19 cellular contexts compared by ENCODE assay signal in the genomic region with DNA sequence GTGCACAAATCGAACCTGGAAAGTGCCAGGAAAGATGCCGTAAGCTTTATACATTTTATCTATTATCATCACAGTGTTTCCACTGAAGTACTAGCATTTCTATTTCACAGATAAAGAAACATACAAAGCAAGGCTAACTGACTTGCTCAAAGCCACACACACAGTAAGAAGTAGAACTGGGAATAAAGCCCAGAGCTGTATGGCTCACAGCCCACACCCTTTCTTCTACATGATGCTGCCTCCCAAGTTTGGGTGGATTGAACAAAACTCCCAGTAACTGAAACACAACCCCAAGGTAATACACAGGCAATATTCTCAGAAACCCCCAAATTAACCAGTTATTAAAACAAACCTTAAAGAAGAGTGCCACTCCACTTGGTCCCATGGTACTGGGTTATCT. TPM values are rescaled to one million over a fixed set of nuclear protein-coding genes. Genes with fewer than 3 reads are reported as not detected.
A peak's percentile ranks its signal among the peaks of the same experiment; 100 is the strongest.
DNase-seq lines count a peak whose midpoint lies in the region; ATAC-seq and TF ChIP-seq lines count a peak whose summit lies in the region.
"Had no signal": no experiment of that assay in that cellular context is flagged by ENCODE, and none has a peak within 500 bp of the region (broad histone marks: within the 10 kb centered on the region; RNA-seq: fewer than 3 reads in every experiment).

No MANE protein-coding gene starts in this region.

- no peaks in the 10 kb centered on the region for H3K27me3 Mint-ChIP-seq in endothelial cell (ENCODE audit: unreplicated experiment)
- H3K27me3 Mint-ChIP-seq: CD4-positive, alpha-beta memory T cell had no signal

- no peak for TF ChIP-seq POLR2A in testis (IDR thresholded peaks at IDR 0.05)

- TF ChIP-seq CTCF in fibroblast of mammary gland (conservative IDR thresholded peaks at IDR 0.05; ENCODE audit: control insufficient read depth, insufficient read depth, low read depth, low read length) (no peak), testis (IDR thresholded peaks at IDR 0.05) (no peak), endothelial cell (IDR thresholded peaks at IDR 0.05; ENCODE audit: unreplicated experiment) (no peak)

- no peak overlapping the region for H3K27ac Mint-ChIP-seq in endothelial cell (ENCODE audit: unreplicated experiment)
- H3K27ac Mint-ChIP-seq: CD4-positive, alpha-beta memory T cell; H9 had no signal

- ATAC-seq in left ventricle myocardium superior (peak; percentile 60), left cardiac atrium (no peak), GM18870 (IDR thresholded peaks at IDR 0.05; ENCODE audit: unreplicated experiment) (no peak)
- ATAC-seq: HepG2, PC-3 had no signal

- H3K4me3 ChIP-seq in fibroblast of mammary gland (ENCODE audit: control insufficient read depth, low read depth, low read length) (no peak overlapping the region), testis (no peak overlapping the region)
- H3K4me3 ChIP-seq: BLaER1 had no signal

- no peaks in the 10 kb centered on the region for H3K36me3 ChIP-seq in testis (ENCODE audit: low read depth, missing control alignments)

- 55 to 59% methylated on average over 2 of the region's 2 CpGs for WGBS in testis, 2 donors

- no peaks in the 10 kb centered on the region for H3K4me1 ChIP-seq in testis
- H3K4me1 ChIP-seq: BLaER1 had no signal

- no peaks in the 10 kb centered on the region for H3K9me3 ChIP-seq in testis
- H3K9me3 ChIP-seq: BLaER1 had no signal

- H3K4me1 Mint-ChIP-seq in endothelial cell (ENCODE audit: unreplicated experiment), result no peaks in the 10 kb centered on the region
- H3K4me1 Mint-ChIP-seq: H9 had no signal

- H3K27ac ChIP-seq in testis, result no peak overlapping the region
- H3K27ac ChIP-seq: 22Rv1, BLaER1, RWPE1 had no signal

- H3K4me3 Mint-ChIP-seq in endothelial cell (ENCODE audit: unreplicated experiment), result no peak overlapping the region
- H3K4me3 Mint-ChIP-seq: CD4-positive, alpha-beta memory T cell had no signal

- no peaks in the 10 kb centered on the region for H3K27me3 ChIP-seq in testis
- H3K27me3 ChIP-seq: BLaER1 had no signal

- DNase-seq in left ventricle myocardium superior (no peak), left cardiac atrium (no peak), fibroblast of mammary gland (ENCODE audit: low read depth) (peak; percentile 11), midbrain (lab: John Stamatoyannopoulos, UW) (peak; percentile 45), testis (peak; percentile 78), NCI-H446 (lab: John Stamatoyannopoulos, UW) (no peak), endothelial cell (ENCODE audit: low spot score) (no peak)
- DNase-seq: CD4-positive, alpha-beta memory T cell; DMS79; H9; KG1; NCI-H1417 treated with DMSO at 0.1 percent for 48 hours; NCI-H524 treated with DMSO at 0.1 percent for 48 hours; PC-3 had no signal

- intact Hi-C loops in left ventricle myocardium superior (cut with micrococcal nuclease) (no loop called here), left cardiac atrium (cut with DNase I) (no loop called here), testis (cut with DNase I; ENCODE audit: low total_unique reads) (no loop called here)

- H3K36me3 Mint-ChIP-seq in endothelial cell (ENCODE audit: low read depth, unreplicated experiment), result peaks cover 17% of the 10 kb centered on the region

- no peaks in the 10 kb centered on the region for H3K9me3 Mint-ChIP-seq in endothelial cell (ENCODE audit: unreplicated experiment)
- H3K9me3 Mint-ChIP-seq: CD4-positive, alpha-beta memory T cell; H9 had no signal

RNA-seq across cellular contexts. Expression of a gene that starts 11.2 kb away (rescaled TPM):
- total RNA-seq in left ventricle myocardium superior (16.8 TPM), left cardiac atrium (10 to 100 TPM; 12.0 to 13.1 TPM), testis (10 to 100 TPM; 82.4 to 85.7 TPM), endothelial cell (ENCODE audit: unreplicated experiment) (39.4 TPM)
- polyA plus RNA-seq in testis (ENCODE audit: insufficient read depth, low read depth, low replicate concordance), result 129 TPM

Comparison
In these comparisons a context has a peak if more than half of its experiments do, and no peak if none do; other contexts are left out.
1. DNase-seq: peak in fibroblast of mammary gland (single experiment), midbrain (single experiment) and testis (single experiment); none in left ventricle myocardium superior (single experiment), left cardiac atrium (single experiment), NCI-H446 (0 of 2) and endothelial cell (single experiment).